In genomic region chr10:79034271-79034876, GRCh38 we compare ENCODE assay signal across 22 cellular contexts. TPM values are rescaled to one million over a fixed set of nuclear protein-coding genes. Genes with fewer than 3 reads are reported as not detected.
A peak's percentile ranks its signal among the peaks of the same experiment; 100 is the strongest.
DNase-seq lines count a peak whose midpoint lies in the region; ATAC-seq and TF ChIP-seq lines count a peak whose summit lies in the region.
"Had no signal": no experiment of that assay in that cellular context is flagged by ENCODE, and none has a peak within 500 bp of the region (broad histone marks: within the 10 kb centered on the region; RNA-seq: fewer than 3 reads in every experiment).

No MANE protein-coding gene starts in this region.

- WGBS in upper lobe of left lung, 2 donors, result 89 to 92% methylated on average over 9 of the region's 9 CpGs

- no peak overlapping the region for H3K4me3 ChIP-seq in HEK293 (ENCODE audit: low read depth, low read length)
- H3K4me3 ChIP-seq in upper lobe of left lung, result no peak overlapping the region
- H3K4me3 ChIP-seq: BLaER1, HAP-1, PC-9 had no signal

- no peaks in the 10 kb centered on the region for H3K9me3 ChIP-seq in HEK293 (ENCODE audit: control insufficient read depth, insufficient read depth, low read depth, low read length)
- no peaks in the 10 kb centered on the region for H3K9me3 ChIP-seq in upper lobe of left lung
- H3K9me3 ChIP-seq: BLaER1, HAP-1 had no signal

- intact Hi-C loops in head of caudate nucleus (cut with DNase I), result no loop called here
- intact Hi-C loops in posterior vena cava (cut with DNase I), result no loop called here

- peak; percentile 19 for DNase-seq in activated effector memory CD4-positive, alpha-beta T cell treated with anti-CD3 and anti-CD28 coated beads, Interleukin-2, amount 50 U/mL, for 16 hours
- no peak for DNase-seq in activated effector memory CD4-positive, alpha-beta T cell treated with Interleukin-2 at 50 U/mL for 16 hours
- peak in 23 of 42 donors; percentile 32 to 77 (median 53) for DNase-seq in head of caudate nucleus
- peak; percentile 24 for DNase-seq in posterior vena cava (ENCODE audit: low spot score)
- DNase-seq in NCI-H1694 (lab: John Stamatoyannopoulos, UW), result no peak
- DNase-seq in upper lobe of left lung, result no peak
- DNase-seq: CD4-positive, CD25-positive, alpha-beta regulatory T cell; DMS153; GOT3; NCI-H1048; NCI-H1417; NCI-H1694 treated with DMSO at 0.1 percent for 48 hours; NCI-H2081; NCI-H2227 treated with DMSO at 0.1 percent for 48 hours; NCI-H526 treated with DMSO at 0.1 percent for 48 hours; PC-9; SHP77 had no signal

- POLR2A ChIA-PET in HEK293 (lab: Yijun Ruan, JAX), result no interaction called here

- TF ChIP-seq POLR2A in GM18505 (IDR thresholded peaks at IDR 0.05; ENCODE audit: borderline replicate concordance, extremely low read depth, insufficient read depth, insufficient read length) (no peak), upper lobe of left lung (IDR thresholded peaks at IDR 0.05) (no peak)

- TF ChIP-seq CTCF in HEK293 (tag by site-specific recombination; IDR thresholded peaks at IDR 0.05) (no peak), upper lobe of left lung (IDR thresholded peaks at IDR 0.05) (no peak)

- H3K27ac ChIP-seq in HEK293 (ENCODE audit: extremely low read depth, low read depth, low read length), result no peak overlapping the region
- no peak overlapping the region for H3K27ac ChIP-seq in upper lobe of left lung
- H3K27ac ChIP-seq: BLaER1, KMS-11, PC-9 had no signal

- ATAC-seq in GM18505 (IDR thresholded peaks at IDR 0.05; ENCODE audit: unreplicated experiment) (no peak), upper lobe of left lung (ENCODE audit: low FRiP score in 2 of 2) (no peak)

- H3K4me1 ChIP-seq in HEK293 (ENCODE audit: control insufficient read depth, insufficient read depth, low read length) (no peaks in the 10 kb centered on the region), upper lobe of left lung (no peaks in the 10 kb centered on the region)
- H3K4me1 ChIP-seq: BLaER1, HAP-1 had no signal

- TF ChIP-seq EP300 in upper lobe of left lung (IDR thresholded peaks at IDR 0.05), result no peak

- CTCF ChIA-PET in HEK293 (lab: Yijun Ruan, JAX), result no interaction called here

- no peaks in the 10 kb centered on the region for H3K27me3 ChIP-seq in upper lobe of left lung
- H3K27me3 ChIP-seq: BLaER1 had no signal

- H3K36me3 ChIP-seq in HEK293 (ENCODE audit: control insufficient read depth in 2 of 2, insufficient read depth in 1 of 2, low read length in 2 of 2) (no peaks in the 10 kb centered on the region), upper lobe of left lung (no peaks in the 10 kb centered on the region)
- H3K36me3 ChIP-seq: BLaER1, HAP-1 had no signal

TF ChIP-seq in HEK293, 187 proteins besides CTCF, POLR2A, EP300 and RAD21:
- no peak for TF ChIP-seq ZNF768 (tag by site-specific recombination; IDR thresholded peaks at IDR 0.05)
- peak; percentile 65 for TF ChIP-seq EGR2 (tag by site-specific recombination; IDR thresholded peaks at IDR 0.05; ENCODE audit: low read depth)
- peak; percentile 51 for TF ChIP-seq ZFHX2 (tag by site-specific recombination; conservative IDR thresholded peaks at IDR 0.05)

RNA-seq across cellular contexts. Expression of gene ZMIZ1, which starts 34.4 kb away (rescaled TPM):
- total RNA-seq in posterior vena cava, result 10 to 100 TPM; 61.5 to 62.6 TPM
- total RNA-seq in upper lobe of left lung, result 10 to 100 TPM; 51.0 to 99.2 (median 91.8) TPM

Comparison
In these comparisons a context has a peak if more than half of its experiments do, and no peak if none do; other contexts are left out.
1. DNase-seq: peak in activated effector memory CD4-positive, alpha-beta T cell treated with anti-CD3 and anti-CD28 coated beads, Interleukin-2, amount 50 U/mL, for 16 hours (single experiment), head of caudate nucleus (23 of 42) and posterior vena cava (single experiment); none in activated effector memory CD4-positive, alpha-beta T cell treated with Interleukin-2 at 50 U/mL for 16 hours (single experiment), NCI-H1694 (single experiment) and upper lobe of left lung (0 of 2).